Comparison of ENCODE assay signal across 15 cellular contexts in the genomic region with DNA sequence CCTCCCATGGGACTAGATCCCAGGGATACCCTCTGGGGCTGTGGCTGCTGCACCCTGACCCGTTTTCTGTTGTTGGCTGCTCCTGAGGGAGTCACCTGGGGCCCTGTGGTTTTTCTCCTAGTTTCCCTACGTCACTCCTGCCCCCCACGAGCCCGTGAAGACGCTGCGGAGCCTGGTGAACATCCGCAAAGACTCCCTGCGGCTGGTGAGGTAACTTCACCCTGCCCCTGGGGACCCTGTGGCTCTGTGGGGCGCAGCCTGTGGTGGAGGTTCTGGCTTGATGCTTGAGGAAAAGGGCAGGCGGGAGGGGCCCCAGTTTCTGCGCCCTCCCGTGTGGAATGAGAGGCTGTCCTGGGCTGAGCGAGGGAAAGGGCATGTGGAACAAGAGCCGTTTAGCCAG.
"Had no signal": no experiment of that assay in that cellular context is flagged by ENCODE, and none has a peak within 500 bp of the region (broad histone marks: within the 10 kb centered on the region; RNA-seq: fewer than 3 reads in every experiment).

No MANE protein-coding gene starts in this region.

- H3K4me1 ChIP-seq: right atrium auricular region had no signal

- H3K4me3 Mint-ChIP-seq: natural killer cell treated with Interleukin-12 subunit alpha and Interleukin-12 subunit beta and Interleukin-15 and Interleukin-18, amount 100 ng/mL, for 72 hours had no signal

- H3K27me3 ChIP-seq: cardiac muscle cell, gastroesophageal sphincter, right atrium auricular region, transverse colon had no signal

- DNase-seq: activated CD4-positive, alpha-beta T cell treated with anti-CD3 and anti-CD28 coated beads, Interleukin-2, amount 50 U/mL, for 48 hours; activated naive CD4-positive, alpha-beta T cell treated with anti-CD3 and anti-CD28 coated beads, Interleukin-2, amount 50 U/mL, for 16 hours; islet precursor cell; nucleus accumbens; stimulated activated CD4-positive, alpha-beta T cell treated with anti-CD3 and anti-CD28 coated beads, Interleukin-15, amount 100 ng/mL, for 24 hours; stimulated activated CD4-positive, alpha-beta T cell treated with anti-CD3 and anti-CD28 coated beads, Interleukin-4, amount 100 ng/mL, for 1 hour; stimulated activated naive CD4-positive, alpha-beta T cell treated with Interleukin-2 at 50 U/mL for 16 hours; T-helper 1 cell; transverse colon had no signal

- H3K9me3 Mint-ChIP-seq: activated T-helper 2 cell treated with anti-CD3 and anti-CD28 coated beads, Interferon-gamma antibody, Interleukin-2, Interleukin-4, amounts not matched to agents 10 μg/mL and 5 μg/mL and 100 μg/mL, durations not matched to agents 14 hours and 24 hours and 36 hours; natural killer cell treated with Interleukin-12 subunit alpha and Interleukin-12 subunit beta and Interleukin-15 and Interleukin-18, amount 100 ng/mL, for 72 hours had no signal

- H3K9me3 ChIP-seq: gastroesophageal sphincter, right atrium auricular region, transverse colon had no signal

- H3K27ac Mint-ChIP-seq: natural killer cell treated with Interleukin-12 subunit alpha and Interleukin-12 subunit beta and Interleukin-15 and Interleukin-18, amount 100 ng/mL, for 72 hours had no signal

- H3K36me3 Mint-ChIP-seq: natural killer cell treated with Interleukin-12 subunit alpha and Interleukin-12 subunit beta and Interleukin-15 and Interleukin-18, amount 100 ng/mL, for 72 hours had no signal

- H3K27me3 Mint-ChIP-seq: natural killer cell treated with Interleukin-12 subunit alpha and Interleukin-12 subunit beta and Interleukin-15 and Interleukin-18, amount 100 ng/mL, for 72 hours had no signal

- H3K4me3 ChIP-seq: cardiac muscle cell, gastroesophageal sphincter, right atrium auricular region, skin epidermis, transverse colon had no signal

- H3K27ac ChIP-seq: cardiac muscle cell, gastroesophageal sphincter, right atrium auricular region, skin epidermis, transverse colon had no signal

- ATAC-seq: gastroesophageal sphincter; natural killer cell treated with Interleukin-12 subunit alpha and Interleukin-12 subunit beta and Interleukin-15 and Interleukin-18, amount 100 ng/mL, for 72 hours had no signal
